21 cellular contexts compared by ENCODE assay signal in genomic region chrX:53729756-53730155, GRCh38.
"Had no signal": no experiment of that assay in that cellular context is flagged by ENCODE, and none has a peak within 500 bp of the region (broad histone marks: within the 10 kb centered on the region; RNA-seq: fewer than 3 reads in every experiment).

No MANE protein-coding gene starts in this region.

- H3K27me3 ChIP-seq: esophagus muscularis mucosa, foreskin keratinocyte, hepatocyte, neutrophil, spleen, thyroid gland had no signal

- H3K27ac ChIP-seq: esophagus muscularis mucosa, foreskin keratinocyte, hepatocyte, neutrophil, spleen, thyroid gland, WERI-Rb-1 had no signal

- H3K4me3 ChIP-seq: esophagus muscularis mucosa, hepatocyte, spleen, thyroid gland had no signal

- H3K36me3 Mint-ChIP-seq: mesothelial cell of epicardium; natural killer cell treated with Interleukin-12 subunit alpha and Interleukin-12 subunit beta and Interleukin-15 and Interleukin-18, amount 100 ng/mL, for 72 hours had no signal

- H3K4me1 ChIP-seq: esophagus muscularis mucosa, foreskin keratinocyte, spleen, thyroid gland had no signal

- H3K9me3 Mint-ChIP-seq: dendritic cell treated with granulocyte-macrophage colony-stimulating factor and Interleukin-4, amounts not matched to agents 40 ng/mL and 50 ng/mL, for 4 days; natural killer cell treated with Interleukin-12 subunit alpha and Interleukin-12 subunit beta and Interleukin-15 and Interleukin-18, amount 100 ng/mL, for 72 hours had no signal

- ATAC-seq: foreskin keratinocyte; left lobe of liver; natural killer cell treated with Interleukin-12 subunit alpha and Interleukin-12 subunit beta and Interleukin-15 and Interleukin-18, amount 100 ng/mL, for 72 hours; sciatic nerve had no signal

- H3K79me2 ChIP-seq: hepatocyte had no signal

- H3K36me3 ChIP-seq: esophagus muscularis mucosa, neutrophil, spleen, thyroid gland, WERI-Rb-1 had no signal

- H3K27ac Mint-ChIP-seq: dendritic cell treated with granulocyte-macrophage colony-stimulating factor and Interleukin-4, amounts not matched to agents 40 ng/mL and 50 ng/mL, for 4 days; mesothelial cell of epicardium had no signal

- H3K4me2 ChIP-seq: hepatocyte had no signal

- H3K4me3 Mint-ChIP-seq: dendritic cell treated with granulocyte-macrophage colony-stimulating factor and Interleukin-4, amounts not matched to agents 40 ng/mL and 50 ng/mL, for 4 days; mesothelial cell of epicardium had no signal

- H3K27me3 Mint-ChIP-seq: dendritic cell treated with granulocyte-macrophage colony-stimulating factor and Interleukin-4, amounts not matched to agents 40 ng/mL and 50 ng/mL, for 4 days had no signal

- DNase-seq: activated CD4-positive, alpha-beta T cell treated with anti-CD3 and anti-CD28 coated beads for 1 hour; activated CD4-positive, alpha-beta T cell treated with anti-CD3 and anti-CD28 coated beads, Interleukin-2, amount 50 U/mL, for 48 hours; activated gamma-delta T cell; cerebellar nuclear complex; effector CD8-positive, alpha-beta T cell; foreskin keratinocyte; spleen; stimulated activated CD4-positive, alpha-beta T cell treated with anti-CD3 and anti-CD28 coated beads, Interleukin-4, amount 100 ng/mL, for 4 hours; stimulated activated naive CD4-positive, alpha-beta T cell; SW 1271; T-helper 2 cell; thyroid gland; WERI-Rb-1 had no signal

- H2AFZ ChIP-seq: hepatocyte had no signal

- H3K4me1 Mint-ChIP-seq: mesothelial cell of epicardium had no signal
